18 cellular contexts compared by ENCODE assay signal in genomic region chr6:111339294-111339693, GRCh38.
DNase-seq lines count a peak whose midpoint lies in the region; ATAC-seq, FAIRE-seq and TF ChIP-seq lines count a peak whose summit lies in the region.
"Had no signal": no experiment of that assay in that cellular context is flagged by ENCODE, and none has a peak within 500 bp of the region (broad histone marks: within the 10 kb centered on the region; RNA-seq: fewer than 3 reads in every experiment).

No MANE protein-coding gene starts in this region.

- H3K4me3 ChIP-seq in uterus = no peak overlapping the region
- H3K4me3 ChIP-seq: gastroesophageal sphincter, SJSA1 had no signal

- no peak for TF ChIP-seq POLR2A in uterus (IDR thresholded peaks at IDR 0.05)

- no peak overlapping the region for H3K27ac ChIP-seq in uterus
- H3K27ac ChIP-seq: gastroesophageal sphincter, SJSA1, VCaP had no signal

- intact Hi-C loops in left colon (cut with DNase I, micrococcal nuclease) = no loop called here
- intact Hi-C loops in uterus (cut with DNase I; ENCODE audit: low total_unique reads) = no loop called here

- H3K27me3 ChIP-seq in uterus = no peaks in the 10 kb centered on the region
- H3K27me3 ChIP-seq: gastroesophageal sphincter, SJSA1 had no signal

- TF ChIP-seq CTCF in uterus (IDR thresholded peaks at IDR 0.05) = no peak

- no peaks in the 10 kb centered on the region for H3K9me3 ChIP-seq in uterus
- H3K9me3 ChIP-seq: gastroesophageal sphincter, SJSA1 had no signal

- H3K36me3 ChIP-seq in uterus = peaks cover 0 to 4% of the 10 kb centered on the region in 2 donors

- FAIRE-seq in GM18507 (lab: Jason Lieb, UNC) = peak; percentile 36
- FAIRE-seq: HepG2, islet of Langerhans had no signal

- DNase-seq in GM18507 (ENCODE audit: extremely low spot score, insufficient read length, low read depth) (no peak), DMS153 (lab: John Stamatoyannopoulos, UW) (no peak), left colon (no peak), pons (ENCODE audit: low spot score) (no peak), uterus (no peak)
- DNase-seq: effector memory CD4-positive, alpha-beta T cell; H7; NCI-H1417 treated with DMSO at 0.1 percent for 48 hours; NCI-H774; stimulated activated naive B cell treated with anti-CD40 and anti-IgM and Interleukin-4, amounts not matched to agents 10 μg/mL and 1 μg/mL and 100 μg/mL, for 72 hours had no signal

- no peaks in the 10 kb centered on the region for H3K4me1 ChIP-seq in uterus
- H3K4me1 ChIP-seq: gastroesophageal sphincter, SJSA1 had no signal

- peak; percentile 48 for ATAC-seq in GM19351 (IDR thresholded peaks at IDR 0.05; ENCODE audit: unreplicated experiment)
- ATAC-seq in HG02642 (IDR thresholded peaks at IDR 0.05; ENCODE audit: poor library complexity, unreplicated experiment) = peak; percentile 38
- peak; percentile 28 for ATAC-seq in HG03378 (IDR thresholded peaks at IDR 0.05; ENCODE audit: unreplicated experiment)
- no peak for ATAC-seq in left colon
- ATAC-seq: gastroesophageal sphincter, HepG2 had no signal
